ENCODE assay signal across 21 cellular contexts in the genomic region with DNA sequence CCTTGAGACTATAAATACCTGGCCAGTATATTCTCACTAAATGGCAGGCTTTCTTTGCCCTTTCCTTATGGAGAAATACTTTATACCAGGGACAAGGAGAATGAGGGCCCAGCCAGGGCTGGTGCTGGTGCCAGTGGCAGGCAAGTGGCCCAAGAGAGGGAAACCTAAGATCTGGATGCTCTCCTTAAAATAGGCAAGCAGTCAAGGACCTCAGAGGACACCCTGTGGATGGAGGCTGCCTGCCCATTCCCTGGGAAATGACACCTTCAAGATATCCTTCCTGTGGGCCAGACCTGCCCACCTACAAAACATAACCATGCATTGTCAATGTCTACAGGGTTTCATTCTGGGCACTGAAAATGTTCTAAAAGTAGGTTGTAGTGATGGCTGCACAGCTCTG. TPM values are rescaled to one million over a fixed set of nuclear protein-coding genes. Genes with fewer than 3 reads are reported as not detected.
A peak's percentile ranks its signal among the peaks of the same experiment; 100 is the strongest.
DNase-seq lines count a peak whose midpoint lies in the region; ATAC-seq and TF ChIP-seq lines count a peak whose summit lies in the region.
"Had no signal": no experiment of that assay in that cellular context is flagged by ENCODE, and none has a peak within 500 bp of the region (broad histone marks: within the 10 kb centered on the region; RNA-seq: fewer than 3 reads in every experiment).

No MANE protein-coding gene starts in this region.

- H3K9me3 ChIP-seq in endodermal cell (ENCODE audit: control insufficient read depth, low read length), result no peaks in the 10 kb centered on the region
- no peaks in the 10 kb centered on the region for H3K9me3 ChIP-seq in gastrocnemius medialis
- H3K9me3 ChIP-seq in thyroid gland, result no peaks in the 10 kb centered on the region
- H3K9me3 ChIP-seq in ascending aorta, result no peaks in the 10 kb centered on the region
- H3K9me3 ChIP-seq: BE2C had no signal

- H3K9me3 Mint-ChIP-seq in endodermal cell, result no peaks in the 10 kb centered on the region
- H3K9me3 Mint-ChIP-seq: CD4-positive, alpha-beta memory T cell; CD4-positive, CD25-positive, alpha-beta regulatory T cell; CD8-positive, alpha-beta memory T cell had no signal

- no peak overlapping the region for H3K27ac Mint-ChIP-seq in endodermal cell
- H3K27ac Mint-ChIP-seq: CD14-positive monocyte; CD4-positive, CD25-positive, alpha-beta regulatory T cell had no signal

- no peak for DNase-seq in endodermal cell
- peak; percentile 64 to 84 for DNase-seq in gastrocnemius medialis
- no peak for DNase-seq in thyroid gland
- no peak for DNase-seq in NCI-H748 (lab: John Stamatoyannopoulos, UW; ENCODE audit: unreplicated experiment)
- DNase-seq in brain microvascular endothelial cell, result no peak
- DNase-seq in ascending aorta (ENCODE audit: low spot score in 2 of 2), result no peak
- DNase-seq: 8988T; ACHN; BE2C; CD4-positive, alpha-beta memory T cell; CD4-positive, CD25-positive, alpha-beta regulatory T cell; CD8-positive, alpha-beta memory T cell; COR-L47; DMS 273 treated with DMSO at 0.1 percent for 48 hours; DMS153; DMS53; DND-41; EL; GF-D8 had no signal

- no peak for TF ChIP-seq CTCF in endodermal cell (conservative IDR thresholded peaks at IDR 0.05)
- peak in 4 of 5 experiments; percentile 19 to 45 (median 28) for TF ChIP-seq CTCF in gastrocnemius medialis (IDR thresholded peaks at IDR 0.05 in 4 of 5, conservative IDR thresholded peaks at IDR 0.05 in 1 of 5)
- TF ChIP-seq CTCF in thyroid gland (IDR thresholded peaks at IDR 0.05), result no peak
- TF ChIP-seq CTCF in brain microvascular endothelial cell (IDR thresholded peaks at IDR 0.05; ENCODE audit: low read depth, low read length, missing control alignments), result no peak
- TF ChIP-seq CTCF in ascending aorta (IDR thresholded peaks at IDR 0.05), result no peak

- H3K4me1 ChIP-seq in endodermal cell (ENCODE audit: control insufficient read depth, insufficient read depth, low read length) (no peaks in the 10 kb centered on the region), gastrocnemius medialis (peaks cover 6 to 51% of the 10 kb centered on the region in 2 donors), thyroid gland (peaks cover 15 to 20% of the 10 kb centered on the region in 2 donors), ascending aorta (no peaks in the 10 kb centered on the region)
- H3K4me1 ChIP-seq: BE2C, BLaER1 had no signal

- H3K9ac ChIP-seq in endodermal cell (ENCODE audit: extremely low read depth, low read length, poor library complexity, severe bottlenecking), result no peak overlapping the region
- H3K9ac ChIP-seq: BLaER1 had no signal

- TF ChIP-seq POLR2A in gastrocnemius medialis (IDR thresholded peaks at IDR 0.05) (no peak), thyroid gland (IDR thresholded peaks at IDR 0.05) (no peak)

- peaks cover 74% of the 10 kb centered on the region for H3K36me3 Mint-ChIP-seq in endodermal cell (ENCODE audit: low read depth)

- no peaks in the 10 kb centered on the region for H3K4me1 Mint-ChIP-seq in endodermal cell
- H3K4me1 Mint-ChIP-seq: CD14-positive monocyte had no signal

- no peaks in the 10 kb centered on the region for H3K27me3 Mint-ChIP-seq in endodermal cell (ENCODE audit: insufficient read depth)
- H3K27me3 Mint-ChIP-seq: CD4-positive, alpha-beta memory T cell; CD4-positive, CD25-positive, alpha-beta regulatory T cell had no signal

- H3K27ac ChIP-seq in endodermal cell (ENCODE audit: low read depth, low read length) (peak overlapping the region; percentile 7), gastrocnemius medialis (peak overlapping the region; percentile 77 to 89 (median 87)), thyroid gland (peak overlapping the region in 2 of 3 donors; percentile 53 to 70), brain microvascular endothelial cell (no peak overlapping the region), ascending aorta (no peak overlapping the region)
- H3K27ac ChIP-seq: BLaER1 had no signal

- H3K36me3 ChIP-seq in endodermal cell (ENCODE audit: control insufficient read depth, insufficient read depth, low read length) (peaks cover 60% of the 10 kb centered on the region), gastrocnemius medialis (peaks cover 0 to 38% of the 10 kb centered on the region in 2 donors), thyroid gland (peaks cover 36 to 52% of the 10 kb centered on the region in 2 donors), brain microvascular endothelial cell (replicated peaks) (peaks cover 64% of the 10 kb centered on the region), ascending aorta (peaks cover 64 to 69% of the 10 kb centered on the region in 2 donors)

- ATAC-seq in gastrocnemius medialis, result peak; percentile 85 to 88

- no peaks in the 10 kb centered on the region for H3K27me3 ChIP-seq in endodermal cell (ENCODE audit: control insufficient read depth, insufficient read depth, low read length, poor library complexity, severe bottlenecking)
- no peaks in the 10 kb centered on the region for H3K27me3 ChIP-seq in gastrocnemius medialis
- no peaks in the 10 kb centered on the region for H3K27me3 ChIP-seq in thyroid gland
- no peaks in the 10 kb centered on the region for H3K27me3 ChIP-seq in brain microvascular endothelial cell (replicated peaks)
- no peaks in the 10 kb centered on the region for H3K27me3 ChIP-seq in ascending aorta
- H3K27me3 ChIP-seq: BE2C, BLaER1 had no signal

- intact Hi-C loops in gastrocnemius medialis (cut with DNase I; ENCODE audit: low total_unique reads) (loop anchor here (1.0 to 5.0 kb wide), 4 partner anchors 74 to 154 kb away; a partner anchor contains a TSS), thyroid gland (cut with DNase I) (loop anchor here (10.0 kb wide), 1 partner anchor 155 kb away; no protein-coding TSS in a partner anchor), ascending aorta (cut with DNase I) (no loop called here)

- H3K4me3 ChIP-seq in endodermal cell (ENCODE audit: low read length), result no peak overlapping the region
- no peak overlapping the region for H3K4me3 ChIP-seq in gastrocnemius medialis
- no peak overlapping the region for H3K4me3 ChIP-seq in thyroid gland (replicated peaks in 1 of 3)
- no peak overlapping the region for H3K4me3 ChIP-seq in brain microvascular endothelial cell (ENCODE audit: low read depth, low read length)
- H3K4me3 ChIP-seq in ascending aorta, result no peak overlapping the region
- H3K4me3 ChIP-seq: BLaER1 had no signal

- in situ Hi-C loops in gastrocnemius medialis (cut with MboI; ENCODE audit: low sequenced_read_pairs in 4 of 4), result loop anchor here in 3 of 4 donors (5.0 to 10.0 kb wide), 2 partner anchors 153 to 155 kb away; no protein-coding TSS in a partner anchor
- in situ Hi-C loops in brain microvascular endothelial cell (cut with HindIII; ENCODE audit: low pct_ligation_motif_present, low sequenced_read_pairs), result no loop called here

- no peak overlapping the region for H3K4me3 Mint-ChIP-seq in endodermal cell
- H3K4me3 Mint-ChIP-seq: CD14-positive monocyte; CD4-positive, alpha-beta memory T cell; CD4-positive, CD25-positive, alpha-beta regulatory T cell; CD8-positive, alpha-beta memory T cell had no signal

RNA-seq across cellular contexts. Expression of a gene that starts 29.1 kb away (rescaled TPM):
- 10 to 100 TPM; 28.2 to 28.6 TPM for total RNA-seq in endodermal cell
- polyA plus RNA-seq in endodermal cell (2013, experiment 1 of 2), result 18.0 TPM
- polyA plus RNA-seq in endodermal cell (2013, experiment 2 of 2), result 18.3 TPM
- total RNA-seq in gastrocnemius medialis, result 10 to 100 TPM; 11.0 to 17.4 (median 15.5) TPM
- total RNA-seq in thyroid gland, result 10 to 100 TPM; 14.5 to 21.5 (median 16.6) TPM
- 18.6 TPM for total RNA-seq in ascending aorta

RNA-seq across cellular contexts. Expression of a gene that starts 33.5 kb away (rescaled TPM):
- total RNA-seq in endodermal cell, result 1,000 to 10,000 TPM; 1,695 to 1,720 TPM
- polyA plus RNA-seq in endodermal cell (2013, experiment 1 of 2), result 2,044 TPM
- polyA plus RNA-seq in endodermal cell (2013, experiment 2 of 2), result 2,088 TPM
- 1,000 to 10,000 TPM; 2,147 to 2,545 (median 2,404) TPM for total RNA-seq in gastrocnemius medialis
- 1,000 to 10,000 TPM; 1,742 to 3,992 (median 2,045) TPM for total RNA-seq in thyroid gland
- 1,878 TPM for total RNA-seq in ascending aorta

Comparison
In these comparisons a context has a peak if more than half of its experiments do, and no peak if none do; other contexts are left out.
1. DNase-seq: peak in gastrocnemius medialis (2 of 2); none in endodermal cell (single experiment), thyroid gland (0 of 2), NCI-H748 (single experiment), brain microvascular endothelial cell (single experiment) and ascending aorta (0 of 2).
2. H3K27ac ChIP-seq: peak in endodermal cell (single experiment), gastrocnemius medialis (4 of 4) and thyroid gland (2 of 3); none in brain microvascular endothelial cell (single experiment) and ascending aorta (0 of 2).
3. CTCF ChIP-seq: peak in gastrocnemius medialis (4 of 5); none in endodermal cell (single experiment), thyroid gland (0 of 6), brain microvascular endothelial cell (single experiment) and ascending aorta (0 of 3).